In the genomic region with DNA sequence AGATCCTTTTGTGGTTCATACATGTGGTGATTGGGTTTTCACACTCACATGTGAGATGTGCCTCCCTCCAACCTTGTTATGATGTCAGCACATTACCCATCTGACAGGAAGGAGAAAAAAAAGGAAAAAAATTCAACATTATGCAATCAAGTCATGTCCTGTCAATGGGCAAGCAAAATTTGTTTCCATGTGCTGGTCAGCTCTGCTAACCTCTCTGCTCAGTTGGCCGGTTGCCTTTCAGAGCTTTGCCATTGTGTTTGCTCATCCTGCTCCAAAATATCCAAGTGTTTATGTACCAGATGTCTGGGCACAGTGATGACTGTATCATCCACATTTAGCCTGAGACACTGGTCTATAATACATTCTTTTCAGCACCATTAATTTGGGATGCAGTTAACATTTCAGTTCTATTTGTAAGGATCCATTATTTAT, we compare ENCODE assay signal across 1 cellular context.
TF ChIP-seq lines count a peak whose summit lies in the region.

No MANE protein-coding gene starts in this region.

TF ChIP-seq in HepG2, 621 proteins besides CTCF, POLR2A, EP300 and RAD21:
- TF ChIP-seq MATR3 (CRISPR knock-in tag; IDR thresholded peaks at IDR 0.05) (no peak), CEBPB (IDR thresholded peaks at IDR 0.05; ENCODE audit: borderline replicate concordance, low read depth, low read length) (peak; percentile 22; the same call in 1 of the 2 replicates), KDM6A (CRISPR knock-in tag; IDR thresholded peaks at IDR 0.05; ENCODE audit: low read depth) (no peak)
